28 cellular contexts compared by ENCODE assay signal in the genomic region with DNA sequence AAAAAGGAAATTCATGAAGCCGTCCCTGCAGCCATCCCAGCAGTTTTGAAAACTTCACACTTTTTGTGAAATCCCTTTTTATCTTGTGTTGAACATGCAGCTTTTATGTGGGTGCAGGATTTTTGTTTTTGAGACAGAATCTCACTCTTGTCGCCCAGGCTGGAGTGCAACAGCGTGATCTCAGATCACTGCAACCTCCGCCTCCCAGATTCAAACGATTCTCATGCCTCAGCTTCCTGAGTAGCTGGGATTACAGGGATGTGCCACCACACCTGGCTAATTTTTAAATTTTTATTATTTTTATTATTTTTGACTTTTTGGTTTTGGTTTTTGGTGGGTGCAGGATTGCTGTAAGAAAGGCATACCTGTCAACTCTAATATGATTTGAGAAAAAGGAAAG.
"Had no signal": no experiment of that assay in that cellular context is flagged by ENCODE, and none has a peak within 500 bp of the region (broad histone marks: within the 10 kb centered on the region; RNA-seq: fewer than 3 reads in every experiment).

No MANE protein-coding gene starts in this region.

- H3K27me3 Mint-ChIP-seq: stimulated activated memory B cell treated with anti-CD40 and anti-IgM and Interleukin-4, amounts not matched to agents 10 μg/mL and 1 μg/mL and 100 μg/mL, for 72 hours; stimulated activated naive B cell treated with anti-CD40 and anti-IgM and Interleukin-4, amounts not matched to agents 10 μg/mL and 1 μg/mL and 100 μg/mL, for 72 hours; stimulated activated naive CD8-positive, alpha-beta T cell treated with anti-CD3 and anti-CD28 coated beads, Interleukin-15, amount 100 ng/mL, for 72 hours; stimulated activated naive CD8-positive, alpha-beta T cell treated with anti-CD3 and anti-CD28 coated beads, Interleukin-15, Interleukin-2, amounts not matched to agents 100 ng/mL and 50 ng/mL, for 24 hours; type B pancreatic cell had no signal

- H3K4me1 Mint-ChIP-seq: stimulated activated effector memory CD8-positive, alpha-beta T cell treated with anti-CD3 and anti-CD28 coated beads, Interleukin-12 subunit alpha, Interleukin-12 subunit beta, amount 100 ng/mL, for 72 hours; stimulated activated naive CD8-positive, alpha-beta T cell treated with anti-CD3 and anti-CD28 coated beads, Interleukin-15, amount 100 ng/mL, for 72 hours had no signal

- H3K27me3 ChIP-seq: stomach, suprapubic skin, testis, thyroid gland, tibial artery, tibial nerve, transverse colon, upper lobe of left lung, upper lobe of right lung, uterus, vagina had no signal

- H3K4me1 ChIP-seq: stomach, suprapubic skin, thyroid gland, tibial artery, tibial nerve, transverse colon, upper lobe of left lung, upper lobe of right lung, uterus, vagina had no signal

- H3K4me3 ChIP-seq: stomach, suprapubic skin, testis, thoracic aorta, thyroid gland, tibial artery, tibial nerve, transverse colon, upper lobe of left lung, upper lobe of right lung, uterus, vagina had no signal

- H3K9me3 Mint-ChIP-seq: stimulated activated effector memory CD8-positive, alpha-beta T cell treated with anti-CD3 and anti-CD28 coated beads, Interleukin-12 subunit alpha, Interleukin-12 subunit beta, amount 100 ng/mL, for 72 hours; stimulated activated memory B cell treated with anti-CD40 and anti-IgM and Interleukin-4, amounts not matched to agents 10 μg/mL and 1 μg/mL and 100 μg/mL, for 72 hours; stimulated activated naive B cell treated with anti-CD40 and anti-IgM and Interleukin-4, amounts not matched to agents 10 μg/mL and 1 μg/mL and 100 μg/mL, for 72 hours; stimulated activated naive CD8-positive, alpha-beta T cell treated with anti-CD3 and anti-CD28 coated beads, Interleukin-15, amount 100 ng/mL, for 72 hours; stimulated activated naive CD8-positive, alpha-beta T cell treated with anti-CD3 and anti-CD28 coated beads, Interleukin-15, Interleukin-2, amounts not matched to agents 100 ng/mL and 50 ng/mL, for 24 hours; type B pancreatic cell had no signal

- H3K36me3 ChIP-seq: thoracic aorta, thyroid gland, tibial artery, transverse colon, uterus, vagina had no signal

- H3K27ac Mint-ChIP-seq: stimulated activated effector memory CD8-positive, alpha-beta T cell treated with anti-CD3 and anti-CD28 coated beads, Interleukin-12 subunit alpha, Interleukin-12 subunit beta, amount 100 ng/mL, for 72 hours; stimulated activated memory B cell treated with anti-CD40 and anti-IgM and Interleukin-4, amounts not matched to agents 10 μg/mL and 1 μg/mL and 100 μg/mL, for 72 hours; stimulated activated naive B cell treated with anti-CD40 and anti-IgM and Interleukin-4, amounts not matched to agents 10 μg/mL and 1 μg/mL and 100 μg/mL, for 72 hours; stimulated activated naive CD8-positive, alpha-beta T cell treated with anti-CD3 and anti-CD28 coated beads, Interleukin-15, amount 100 ng/mL, for 72 hours; stimulated activated naive CD8-positive, alpha-beta T cell treated with anti-CD3 and anti-CD28 coated beads, Interleukin-15, Interleukin-2, amounts not matched to agents 100 ng/mL and 50 ng/mL, for 24 hours; type B pancreatic cell had no signal

- H3K4me3 Mint-ChIP-seq: stimulated activated effector memory CD8-positive, alpha-beta T cell treated with anti-CD3 and anti-CD28 coated beads, Interleukin-12 subunit alpha, Interleukin-12 subunit beta, amount 100 ng/mL, for 72 hours; stimulated activated memory B cell treated with anti-CD40 and anti-IgM and Interleukin-4, amounts not matched to agents 10 μg/mL and 1 μg/mL and 100 μg/mL, for 72 hours; stimulated activated naive B cell treated with anti-CD40 and anti-IgM and Interleukin-4, amounts not matched to agents 10 μg/mL and 1 μg/mL and 100 μg/mL, for 72 hours; stimulated activated naive CD8-positive, alpha-beta T cell treated with anti-CD3 and anti-CD28 coated beads, Interleukin-15, amount 100 ng/mL, for 72 hours; stimulated activated naive CD8-positive, alpha-beta T cell treated with anti-CD3 and anti-CD28 coated beads, Interleukin-15, Interleukin-2, amounts not matched to agents 100 ng/mL and 50 ng/mL, for 24 hours; type B pancreatic cell had no signal

- H3K36me3 Mint-ChIP-seq: type B pancreatic cell had no signal

- ATAC-seq: stimulated activated effector memory CD8-positive, alpha-beta T cell treated with anti-CD3 and anti-CD28 coated beads, Interleukin-12 subunit alpha, Interleukin-12 subunit beta, amount 100 ng/mL, for 72 hours; stimulated activated memory B cell treated with anti-CD40 and anti-IgM and Interleukin-4, amounts not matched to agents 10 μg/mL and 1 μg/mL and 100 μg/mL, for 72 hours; stimulated activated naive B cell treated with anti-CD40 and anti-IgM and Interleukin-4, amounts not matched to agents 10 μg/mL and 1 μg/mL and 100 μg/mL, for 72 hours; stimulated activated naive CD8-positive, alpha-beta T cell treated with anti-CD3 and anti-CD28 coated beads, Interleukin-15, amount 100 ng/mL, for 72 hours; stimulated activated naive CD8-positive, alpha-beta T cell treated with anti-CD3 and anti-CD28 coated beads, Interleukin-15, Interleukin-2, amounts not matched to agents 100 U/mL and 50 U/mL, for 24 hours; upper lobe of right lung had no signal

- H3K27ac ChIP-seq: stomach, suprapubic skin, testis, thoracic aorta, thyroid gland, tibial artery, tibial nerve, transverse colon, upper lobe of left lung, upper lobe of right lung, uterus, vagina had no signal

- DNase-seq: stimulated activated CD4-positive, alpha-beta T cell treated with anti-CD3 and anti-CD28 coated beads, Interleukin-2, amount 100 ng/mL, for 48 hours; stimulated activated CD4-positive, alpha-beta T cell treated with anti-CD3 and anti-CD28 coated beads, Interleukin-4, amount 100 ng/mL, for 1 hour; stimulated activated CD4-positive, alpha-beta T cell treated with anti-CD3 and anti-CD28 coated beads, Interleukin-4, amount 100 ng/mL, for 24 hours; stimulated activated CD4-positive, alpha-beta T cell treated with anti-CD3 and anti-CD28 coated beads, Interleukin-4, amount 100 ng/mL, for 4 hours; stimulated activated CD8-positive, alpha-beta memory T cell treated with anti-CD3 and anti-CD28 coated beads, Interleukin-4, amount 100 ng/mL, for 48 hours; stimulated activated naive B cell treated with anti-CD40 and anti-IgM and Interleukin-4, amounts not matched to agents 10 μg/mL and 1 μg/mL and 100 μg/mL, for 72 hours; stimulated activated naive CD4-positive, alpha-beta T cell; stimulated activated naive CD4-positive, alpha-beta T cell treated with Interleukin-2 at 50 U/mL for 16 hours; stimulated activated naive CD8-positive, alpha-beta T cell treated with anti-CD3 and anti-CD28 coated beads, Interleukin-15, amount 100 ng/mL, for 72 hours; stimulated activated naive CD8-positive, alpha-beta T cell treated with anti-CD3 and anti-CD28 coated beads, Interleukin-15, Interleukin-2, amounts not matched to agents 100 U/mL and 50 U/mL, for 24 hours; stomach; substantia nigra; testis; thyroid gland; tibial artery; transverse colon; trophoblast cell; upper lobe of left lung; upper lobe of right lung; uterus had no signal
